ENCODE assay signal across 1 cellular context in the genomic region with DNA sequence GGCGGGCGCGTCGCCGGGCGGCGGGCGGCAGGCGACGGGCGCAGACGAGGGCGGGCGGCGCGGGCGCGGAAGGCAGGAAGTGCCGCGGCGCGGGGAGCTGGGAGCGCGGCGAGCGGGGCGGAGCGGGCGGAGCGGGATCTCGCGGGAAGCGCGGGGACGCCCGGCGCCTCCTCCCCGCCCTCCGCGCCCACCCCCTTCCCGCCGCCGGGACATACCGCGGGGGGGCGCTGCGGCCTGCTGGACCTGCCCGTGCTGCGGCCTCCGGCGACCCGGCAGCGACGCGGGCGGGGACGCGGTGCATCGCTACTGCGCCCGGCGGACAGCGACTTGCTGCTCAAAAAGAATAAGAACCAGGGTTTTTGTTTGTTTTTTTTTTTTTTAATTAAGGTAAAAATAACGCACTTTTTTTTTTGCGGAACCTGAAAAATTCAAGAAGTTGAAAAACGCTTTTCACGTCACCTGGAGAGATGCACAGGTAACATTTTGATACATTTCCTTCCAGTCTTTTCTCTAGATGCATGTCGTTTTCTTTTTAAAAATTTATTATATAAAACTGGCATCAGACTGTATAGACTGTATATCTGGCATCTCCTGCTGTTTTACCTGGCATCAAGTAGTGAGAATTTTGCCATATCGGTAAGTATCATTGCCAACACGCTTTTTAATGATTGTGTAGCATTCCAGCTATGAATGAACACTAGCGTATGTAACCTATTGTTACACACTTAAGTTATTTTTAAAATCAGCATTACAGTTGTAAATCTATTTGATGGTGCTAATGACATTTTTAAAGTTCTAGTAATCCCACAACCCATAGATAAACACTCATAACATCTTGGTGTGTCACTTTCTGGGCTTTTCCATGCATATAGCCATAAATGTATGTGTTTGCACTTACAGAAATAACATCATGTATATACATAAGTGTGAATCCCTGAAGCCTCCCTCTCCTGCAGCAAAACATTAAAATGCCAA.
TF ChIP-seq lines count a peak whose summit lies in the region.

A gene with protein sequence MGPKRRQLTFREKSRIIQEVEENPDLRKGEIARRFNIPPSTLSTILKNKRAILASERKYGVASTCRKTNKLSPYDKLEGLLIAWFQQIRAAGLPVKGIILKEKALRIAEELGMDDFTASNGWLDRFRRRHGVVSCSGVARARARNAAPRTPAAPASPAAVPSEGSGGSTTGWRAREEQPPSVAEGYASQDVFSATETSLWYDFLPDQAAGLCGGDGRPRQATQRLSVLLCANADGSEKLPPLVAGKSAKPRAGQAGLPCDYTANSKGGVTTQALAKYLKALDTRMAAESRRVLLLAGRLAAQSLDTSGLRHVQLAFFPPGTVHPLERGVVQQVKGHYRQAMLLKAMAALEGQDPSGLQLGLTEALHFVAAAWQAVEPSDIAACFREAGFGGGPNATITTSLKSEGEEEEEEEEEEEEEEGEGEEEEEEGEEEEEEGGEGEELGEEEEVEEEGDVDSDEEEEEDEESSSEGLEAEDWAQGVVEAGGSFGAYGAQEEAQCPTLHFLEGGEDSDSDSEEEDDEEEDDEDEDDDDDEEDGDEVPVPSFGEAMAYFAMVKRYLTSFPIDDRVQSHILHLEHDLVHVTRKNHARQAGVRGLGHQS (minus strand): TSS at position 76 of the 975 bp plus-strand sequence. CDS start 257 bp downstream, outside the sequence.

TF ChIP-seq in neural cell, 6 proteins besides CTCF, POLR2A, EP300 and RAD21 (continued from another document):
- TF ChIP-seq, protein P1, sequence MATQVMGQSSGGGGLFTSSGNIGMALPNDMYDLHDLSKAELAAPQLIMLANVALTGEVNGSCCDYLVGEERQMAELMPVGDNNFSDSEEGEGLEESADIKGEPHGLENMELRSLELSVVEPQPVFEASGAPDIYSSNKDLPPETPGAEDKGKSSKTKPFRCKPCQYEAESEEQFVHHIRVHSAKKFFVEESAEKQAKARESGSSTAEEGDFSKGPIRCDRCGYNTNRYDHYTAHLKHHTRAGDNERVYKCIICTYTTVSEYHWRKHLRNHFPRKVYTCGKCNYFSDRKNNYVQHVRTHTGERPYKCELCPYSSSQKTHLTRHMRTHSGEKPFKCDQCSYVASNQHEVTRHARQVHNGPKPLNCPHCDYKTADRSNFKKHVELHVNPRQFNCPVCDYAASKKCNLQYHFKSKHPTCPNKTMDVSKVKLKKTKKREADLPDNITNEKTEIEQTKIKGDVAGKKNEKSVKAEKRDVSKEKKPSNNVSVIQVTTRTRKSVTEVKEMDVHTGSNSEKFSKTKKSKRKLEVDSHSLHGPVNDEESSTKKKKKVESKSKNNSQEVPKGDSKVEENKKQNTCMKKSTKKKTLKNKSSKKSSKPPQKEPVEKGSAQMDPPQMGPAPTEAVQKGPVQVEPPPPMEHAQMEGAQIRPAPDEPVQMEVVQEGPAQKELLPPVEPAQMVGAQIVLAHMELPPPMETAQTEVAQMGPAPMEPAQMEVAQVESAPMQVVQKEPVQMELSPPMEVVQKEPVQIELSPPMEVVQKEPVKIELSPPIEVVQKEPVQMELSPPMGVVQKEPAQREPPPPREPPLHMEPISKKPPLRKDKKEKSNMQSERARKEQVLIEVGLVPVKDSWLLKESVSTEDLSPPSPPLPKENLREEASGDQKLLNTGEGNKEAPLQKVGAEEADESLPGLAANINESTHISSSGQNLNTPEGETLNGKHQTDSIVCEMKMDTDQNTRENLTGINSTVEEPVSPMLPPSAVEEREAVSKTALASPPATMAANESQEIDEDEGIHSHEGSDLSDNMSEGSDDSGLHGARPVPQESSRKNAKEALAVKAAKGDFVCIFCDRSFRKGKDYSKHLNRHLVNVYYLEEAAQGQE (IDR thresholded peaks at IDR 0.05; ENCODE audit: borderline replicate concordance), result no peak
- TF ChIP-seq MXI1 (conservative IDR thresholded peaks at IDR 0.05; ENCODE audit: poor library complexity, severe bottlenecking), result no peak
TF ChIP-seq in neural cell: peak in this region for 2.
